Comparison of ENCODE assay signal across 3 cellular contexts in the genomic region with DNA sequence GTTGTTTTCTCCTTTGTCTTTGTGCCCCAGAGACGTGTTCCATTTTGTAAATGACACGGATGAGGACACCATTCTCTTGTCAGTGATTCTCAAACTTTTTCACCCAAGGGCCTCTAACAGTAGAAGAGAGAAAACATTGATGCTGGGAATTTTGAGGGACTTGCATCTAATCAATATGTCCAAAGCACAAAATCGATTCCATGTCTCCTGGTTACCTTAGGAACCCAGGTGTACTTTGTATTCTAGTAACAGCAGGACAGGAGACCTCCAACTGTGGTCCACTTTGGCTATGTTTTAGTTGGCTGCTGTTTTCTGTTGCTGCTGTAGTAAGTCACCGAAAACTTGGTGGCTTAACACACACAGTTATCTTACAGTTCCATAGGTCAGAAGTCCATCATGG.
A peak's percentile ranks its signal among the peaks of the same experiment; 100 is the strongest.
TF ChIP-seq lines count a peak whose summit lies in the region.

No MANE protein-coding gene starts in this region.

TF ChIP-seq in IMR-90, 13 proteins besides CTCF, POLR2A, EP300 and RAD21:
- no peak for TF ChIP-seq NFE2L2 (IDR thresholded peaks at IDR 0.05; ENCODE audit: low read depth, low read length)
- TF ChIP-seq CHD1 (IDR thresholded peaks at IDR 0.05; ENCODE audit: low read depth, low read length): no peak
- no peak for TF ChIP-seq CEBPB (IDR thresholded peaks at IDR 0.05; ENCODE audit: low read depth, low read length)
- no peak for TF ChIP-seq RFX5 (IDR thresholded peaks at IDR 0.05; ENCODE audit: low read depth, low read length)
- TF ChIP-seq RCOR1 (IDR thresholded peaks at IDR 0.05; ENCODE audit: insufficient replicate concordance, low read length): no peak
- TF ChIP-seq MXI1 (IDR thresholded peaks at IDR 0.05; ENCODE audit: borderline replicate concordance, low read depth, low read length): no peak
- no peak for TF ChIP-seq SMC3 (IDR thresholded peaks at IDR 0.05; ENCODE audit: low read depth, low read length)
- TF ChIP-seq, protein P1, sequence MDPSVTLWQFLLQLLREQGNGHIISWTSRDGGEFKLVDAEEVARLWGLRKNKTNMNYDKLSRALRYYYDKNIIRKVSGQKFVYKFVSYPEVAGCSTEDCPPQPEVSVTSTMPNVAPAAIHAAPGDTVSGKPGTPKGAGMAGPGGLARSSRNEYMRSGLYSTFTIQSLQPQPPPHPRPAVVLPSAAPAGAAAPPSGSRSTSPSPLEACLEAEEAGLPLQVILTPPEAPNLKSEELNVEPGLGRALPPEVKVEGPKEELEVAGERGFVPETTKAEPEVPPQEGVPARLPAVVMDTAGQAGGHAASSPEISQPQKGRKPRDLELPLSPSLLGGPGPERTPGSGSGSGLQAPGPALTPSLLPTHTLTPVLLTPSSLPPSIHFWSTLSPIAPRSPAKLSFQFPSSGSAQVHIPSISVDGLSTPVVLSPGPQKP (IDR thresholded peaks at IDR 0.05; ENCODE audit: borderline replicate concordance, low read depth, low read length): no peak
- no peak for TF ChIP-seq MAFK (IDR thresholded peaks at IDR 0.05; ENCODE audit: low read depth, low read length)
- no peak for TF ChIP-seq MAZ (IDR thresholded peaks at IDR 0.05; ENCODE audit: borderline replicate concordance, low read depth, low read length)
- no peak for TF ChIP-seq FOS (IDR thresholded peaks at IDR 0.05; ENCODE audit: low read depth, low read length)
- no peak for TF ChIP-seq USF2 (IDR thresholded peaks at IDR 0.05; ENCODE audit: low read depth, low read length)
- no peak for TF ChIP-seq BHLHE40 (IDR thresholded peaks at IDR 0.05; ENCODE audit: low read depth, low read length)

TF ChIP-seq in K562, 482 proteins besides CTCF, POLR2A, EP300 and RAD21 (continues in another document):
- no peak for TF ChIP-seq CHCHD3 (CRISPR knock-in tag; IDR thresholded peaks at IDR 0.05)
- no peak for TF ChIP-seq IRF1 (CRISPR knock-in tag; IDR thresholded peaks at IDR 0.05; ENCODE audit: borderline replicate concordance)
- no peak for TF ChIP-seq XRCC3 (IDR thresholded peaks at IDR 0.05)
- TF ChIP-seq, protein P2, sequence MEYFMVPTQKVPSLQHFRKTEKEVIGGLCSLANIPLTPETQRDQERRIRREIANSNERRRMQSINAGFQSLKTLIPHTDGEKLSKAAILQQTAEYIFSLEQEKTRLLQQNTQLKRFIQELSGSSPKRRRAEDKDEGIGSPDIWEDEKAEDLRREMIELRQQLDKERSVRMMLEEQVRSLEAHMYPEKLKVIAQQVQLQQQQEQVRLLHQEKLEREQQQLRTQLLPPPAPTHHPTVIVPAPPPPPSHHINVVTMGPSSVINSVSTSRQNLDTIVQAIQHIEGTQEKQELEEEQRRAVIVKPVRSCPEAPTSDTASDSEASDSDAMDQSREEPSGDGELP (CRISPR knock-in tag; IDR thresholded peaks at IDR 0.05; ENCODE audit: borderline replicate concordance): no peak
- TF ChIP-seq HDAC1 (IDR thresholded peaks at IDR 0.05): no peak
- TF ChIP-seq KDM1A (IDR thresholded peaks at IDR 0.05): no peak
- TF ChIP-seq, protein P3, sequence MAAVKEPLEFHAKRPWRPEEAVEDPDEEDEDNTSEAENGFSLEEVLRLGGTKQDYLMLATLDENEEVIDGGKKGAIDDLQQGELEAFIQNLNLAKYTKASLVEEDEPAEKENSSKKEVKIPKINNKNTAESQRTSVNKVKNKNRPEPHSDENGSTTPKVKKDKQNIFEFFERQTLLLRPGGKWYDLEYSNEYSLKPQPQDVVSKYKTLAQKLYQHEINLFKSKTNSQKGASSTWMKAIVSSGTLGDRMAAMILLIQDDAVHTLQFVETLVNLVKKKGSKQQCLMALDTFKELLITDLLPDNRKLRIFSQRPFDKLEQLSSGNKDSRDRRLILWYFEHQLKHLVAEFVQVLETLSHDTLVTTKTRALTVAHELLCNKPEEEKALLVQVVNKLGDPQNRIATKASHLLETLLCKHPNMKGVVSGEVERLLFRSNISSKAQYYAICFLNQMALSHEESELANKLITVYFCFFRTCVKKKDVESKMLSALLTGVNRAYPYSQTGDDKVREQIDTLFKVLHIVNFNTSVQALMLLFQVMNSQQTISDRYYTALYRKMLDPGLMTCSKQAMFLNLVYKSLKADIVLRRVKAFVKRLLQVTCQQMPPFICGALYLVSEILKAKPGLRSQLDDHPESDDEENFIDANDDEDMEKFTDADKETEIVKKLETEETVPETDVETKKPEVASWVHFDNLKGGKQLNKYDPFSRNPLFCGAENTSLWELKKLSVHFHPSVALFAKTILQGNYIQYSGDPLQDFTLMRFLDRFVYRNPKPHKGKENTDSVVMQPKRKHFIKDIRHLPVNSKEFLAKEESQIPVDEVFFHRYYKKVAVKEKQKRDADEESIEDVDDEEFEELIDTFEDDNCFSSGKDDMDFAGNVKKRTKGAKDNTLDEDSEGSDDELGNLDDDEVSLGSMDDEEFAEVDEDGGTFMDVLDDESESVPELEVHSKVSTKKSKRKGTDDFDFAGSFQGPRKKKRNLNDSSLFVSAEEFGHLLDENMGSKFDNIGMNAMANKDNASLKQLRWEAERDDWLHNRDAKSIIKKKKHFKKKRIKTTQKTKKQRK (IDR thresholded peaks at IDR 0.05; ENCODE audit: borderline replicate concordance, low read depth, low read length): no peak
- TF ChIP-seq, protein P4, sequence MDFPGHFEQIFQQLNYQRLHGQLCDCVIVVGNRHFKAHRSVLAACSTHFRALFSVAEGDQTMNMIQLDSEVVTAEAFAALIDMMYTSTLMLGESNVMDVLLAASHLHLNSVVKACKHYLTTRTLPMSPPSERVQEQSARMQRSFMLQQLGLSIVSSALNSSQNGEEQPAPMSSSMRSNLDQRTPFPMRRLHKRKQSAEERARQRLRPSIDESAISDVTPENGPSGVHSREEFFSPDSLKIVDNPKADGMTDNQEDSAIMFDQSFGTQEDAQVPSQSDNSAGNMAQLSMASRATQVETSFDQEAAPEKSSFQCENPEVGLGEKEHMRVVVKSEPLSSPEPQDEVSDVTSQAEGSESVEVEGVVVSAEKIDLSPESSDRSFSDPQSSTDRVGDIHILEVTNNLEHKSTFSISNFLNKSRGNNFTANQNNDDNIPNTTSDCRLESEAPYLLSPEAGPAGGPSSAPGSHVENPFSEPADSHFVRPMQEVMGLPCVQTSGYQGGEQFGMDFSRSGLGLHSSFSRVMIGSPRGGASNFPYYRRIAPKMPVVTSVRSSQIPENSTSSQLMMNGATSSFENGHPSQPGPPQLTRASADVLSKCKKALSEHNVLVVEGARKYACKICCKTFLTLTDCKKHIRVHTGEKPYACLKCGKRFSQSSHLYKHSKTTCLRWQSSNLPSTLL (IDR thresholded peaks at IDR 0.05): no peak
- no peak for TF ChIP-seq ASH1L (IDR thresholded peaks at IDR 0.05; ENCODE audit: borderline replicate concordance, low read depth, partially characterized antibody)
- no peak for TF ChIP-seq HLTF (IDR thresholded peaks at IDR 0.05)
- TF ChIP-seq ZNF263 (CRISPR knock-in tag; IDR thresholded peaks at IDR 0.05; ENCODE audit: borderline replicate concordance): no peak
- TF ChIP-seq DDX20 (tag; IDR thresholded peaks at IDR 0.05; ENCODE audit: low read depth): no peak
- no peak for TF ChIP-seq CBFB (CRISPR knock-in tag; IDR thresholded peaks at IDR 0.05)
- TF ChIP-seq SMAD2 (IDR thresholded peaks at IDR 0.05; ENCODE audit: low read depth, low read length): no peak
- TF ChIP-seq MYC (IDR thresholded peaks at IDR 0.05; ENCODE audit: low read depth, low read length): no peak
- no peak for TF ChIP-seq MYC (CRISPR knock-in tag; IDR thresholded peaks at IDR 0.05; ENCODE audit: borderline replicate concordance, low read depth)

TF ChIP-seq in liver, 16 proteins besides CTCF, POLR2A, EP300 and RAD21:
- TF ChIP-seq HNF4A (conservative IDR thresholded peaks at IDR 0.05) (peak; percentile 98 to 99), HNF4G (IDR thresholded peaks at IDR 0.05) (peak; percentile 93), JUND (IDR thresholded peaks at IDR 0.05) (peak; percentile 36 to 62), TAF1 (conservative IDR thresholded peaks at IDR 0.05) (no peak), ATF3 (IDR thresholded peaks at IDR 0.05) (peak; percentile 41), RXRA (IDR thresholded peaks at IDR 0.05) (peak; percentile 77 to 82), FOXA1 (IDR thresholded peaks at IDR 0.05) (no peak), GABPA (IDR thresholded peaks at IDR 0.05 in 1 of 2, conservative IDR thresholded peaks at IDR 0.05 in 1 of 2) (no peak), NR2F2 (IDR thresholded peaks at IDR 0.05) (peak; percentile 47), REST (IDR thresholded peaks at IDR 0.05) (peak; percentile 12), EGR1 (IDR thresholded peaks at IDR 0.05; ENCODE audit: low read depth in 2 of 2) (no peak), FOXA2 (IDR thresholded peaks at IDR 0.05) (peak; percentile 30), SP1 (IDR thresholded peaks at IDR 0.05) (peak; percentile 87), YY1 (IDR thresholded peaks at IDR 0.05) (peak; percentile 56)
- TF ChIP-seq, protein P5, sequence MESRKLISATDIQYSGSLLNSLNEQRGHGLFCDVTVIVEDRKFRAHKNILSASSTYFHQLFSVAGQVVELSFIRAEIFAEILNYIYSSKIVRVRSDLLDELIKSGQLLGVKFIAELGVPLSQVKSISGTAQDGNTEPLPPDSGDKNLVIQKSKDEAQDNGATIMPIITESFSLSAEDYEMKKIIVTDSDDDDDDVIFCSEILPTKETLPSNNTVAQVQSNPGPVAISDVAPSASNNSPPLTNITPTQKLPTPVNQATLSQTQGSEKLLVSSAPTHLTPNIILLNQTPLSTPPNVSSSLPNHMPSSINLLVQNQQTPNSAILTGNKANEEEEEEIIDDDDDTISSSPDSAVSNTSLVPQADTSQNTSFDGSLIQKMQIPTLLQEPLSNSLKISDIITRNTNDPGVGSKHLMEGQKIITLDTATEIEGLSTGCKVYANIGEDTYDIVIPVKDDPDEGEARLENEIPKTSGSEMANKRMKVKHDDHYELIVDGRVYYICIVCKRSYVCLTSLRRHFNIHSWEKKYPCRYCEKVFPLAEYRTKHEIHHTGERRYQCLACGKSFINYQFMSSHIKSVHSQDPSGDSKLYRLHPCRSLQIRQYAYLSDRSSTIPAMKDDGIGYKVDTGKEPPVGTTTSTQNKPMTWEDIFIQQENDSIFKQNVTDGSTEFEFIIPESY (IDR thresholded peaks at IDR 0.05): peak; percentile 60
- TF ChIP-seq, protein P6, sequence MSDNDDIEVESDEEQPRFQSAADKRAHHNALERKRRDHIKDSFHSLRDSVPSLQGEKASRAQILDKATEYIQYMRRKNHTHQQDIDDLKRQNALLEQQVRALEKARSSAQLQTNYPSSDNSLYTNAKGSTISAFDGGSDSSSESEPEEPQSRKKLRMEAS (IDR thresholded peaks at IDR 0.05): peak; percentile 49
